In the genomic region with DNA sequence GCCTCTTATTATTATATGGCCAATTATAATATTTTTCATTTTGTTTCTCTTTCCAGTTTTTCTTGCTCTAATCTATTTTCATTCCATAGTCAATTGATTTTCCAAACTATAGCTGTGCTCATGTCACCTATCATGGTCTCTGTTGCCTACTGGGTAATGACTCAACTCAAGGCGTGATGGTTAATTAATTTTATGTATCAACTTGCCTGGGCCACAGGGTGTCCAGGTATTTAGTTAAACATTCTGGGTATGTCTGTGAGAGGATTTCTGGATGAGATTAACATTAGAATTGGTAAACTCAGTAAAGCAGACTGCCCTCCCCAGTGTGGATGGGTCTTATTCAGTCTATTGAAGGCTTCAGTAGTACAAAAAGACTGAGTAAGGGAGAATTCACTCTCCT, we compare ENCODE assay signal across 28 cellular contexts. TPM values are rescaled to one million over a fixed set of nuclear protein-coding genes. Genes with fewer than 3 reads are reported as not detected.
A peak's percentile ranks its signal among the peaks of the same experiment; 100 is the strongest.
DNase-seq lines count a peak whose midpoint lies in the region; ATAC-seq, FAIRE-seq and TF ChIP-seq lines count a peak whose summit lies in the region.
"Had no signal": no experiment of that assay in that cellular context is flagged by ENCODE, and none has a peak within 500 bp of the region (broad histone marks: within the 10 kb centered on the region; RNA-seq: fewer than 3 reads in every experiment).

No MANE protein-coding gene starts in this region.

- no peaks in the 10 kb centered on the region for H3K9me2 ChIP-seq in PC-9 (ENCODE audit: insufficient read depth)

- no peaks in the 10 kb centered on the region for H3K27me3 ChIP-seq in ACC112 (ENCODE audit: insufficient read depth, low read length)
- H3K27me3 ChIP-seq in PC-9 (ENCODE audit: insufficient read depth, low read depth), result no peaks in the 10 kb centered on the region
- no peaks in the 10 kb centered on the region for H3K27me3 ChIP-seq in pancreas
- H3K27me3 ChIP-seq: BLaER1 treated with 17β-estradiol and CSF1 and Interleukin-3, amounts not matched to agents 10 nM and 100 nM had no signal

- DNase-seq in PC-9, result no peak
- DNase-seq in epithelial cell of prostate (ENCODE audit: low read depth, low spot score), result no peak
- DNase-seq in pancreas, result no peak
- no peak for DNase-seq in NCI-H2081 treated with DMSO at 0.1 percent for 48 hours (lab: John Stamatoyannopoulos, UW)
- no peak for DNase-seq in midbrain (lab: John Stamatoyannopoulos, UW)
- DNase-seq: activated CD4-positive, alpha-beta T cell treated with anti-CD3 and anti-CD28 coated beads, Interleukin-2, amount 50 U/mL, for 1 hour; aorta; cerebellar nuclear complex; erythroblast; foreskin melanocyte; H9; immature natural killer cell; NCI-H1930; NCI-H2227 treated with DMSO at 0.1 percent for 48 hours; NCI-H774; stimulated activated CD4-positive, alpha-beta T cell treated with anti-CD3 and anti-CD28 coated beads, Interleukin-4, amount 100 ng/mL, for 24 hours; stimulated activated naive B cell treated with anti-CD40 and anti-IgM and Interleukin-4, amounts not matched to agents 10 μg/mL and 1 μg/mL and 100 μg/mL, for 72 hours; T-helper 9 cell had no signal

- CTCF ChIA-PET in PC-9 (lab: Charles Lee), result no interaction called here

- H3K4me1 ChIP-seq in ACC112 (ENCODE audit: control insufficient read depth, insufficient read depth, low read length, unreplicated experiment) (peaks cover 39% of the 10 kb centered on the region), PC-9 (replicated peaks; ENCODE audit: insufficient read depth) (peaks cover 46% of the 10 kb centered on the region), pancreas (peaks cover 5 to 19% (median 5%) of the 10 kb centered on the region in 3 donors)
- H3K4me1 ChIP-seq: prostate gland had no signal

- H3K79me2 ChIP-seq in ACC112 (ENCODE audit: control insufficient read depth, insufficient read depth, low read length, unreplicated experiment) (no peaks in the 10 kb centered on the region), PC-9 (ENCODE audit: low read depth) (peaks cover 56% of the 10 kb centered on the region)

- H3K36me3 ChIP-seq in ACC112 (ENCODE audit: insufficient read depth, low read length), result no peaks in the 10 kb centered on the region
- no peaks in the 10 kb centered on the region for H3K36me3 ChIP-seq in PC-9 (ENCODE audit: low read depth)
- no peaks in the 10 kb centered on the region for H3K36me3 ChIP-seq in pancreas
- H3K36me3 ChIP-seq: BLaER1 treated with 17β-estradiol and CSF1 and Interleukin-3, amounts not matched to agents 10 nM and 100 nM; prostate gland had no signal

- POLR2A ChIA-PET in PC-9 (lab: Charles Lee; ENCODE audit: unreplicated experiment), result no interaction called here

- no peaks in the 10 kb centered on the region; the same call in 1 of the 2 replicates for H4K20me1 ChIP-seq in PC-9 (ENCODE audit: insufficient read depth)
- H4K20me1 ChIP-seq: BLaER1 treated with 17β-estradiol and CSF1 and Interleukin-3, amounts not matched to agents 10 nM and 100 nM had no signal

- no peak for FAIRE-seq in pancreas (lab: Jason Lieb, UNC)
- FAIRE-seq: urothelium cell line had no signal

- WGBS in pancreas, 2 donors, result 76 to 80% methylated on average over 1 of the region's 1 CpG

- H3F3A ChIP-seq in PC-9 (ENCODE audit: insufficient read depth, low read depth), result peaks cover 22% of the 10 kb centered on the region

- H3K9me3 ChIP-seq in PC-9 (ENCODE audit: insufficient read depth, low read depth) (no peaks in the 10 kb centered on the region), pancreas (no peaks in the 10 kb centered on the region)
- H3K9me3 ChIP-seq: BLaER1 treated with 17β-estradiol and CSF1 and Interleukin-3, amounts not matched to agents 10 nM and 100 nM; prostate gland had no signal

- intact Hi-C loops in PC-9 (cut with micrococcal nuclease; ENCODE audit: unreplicated experiment), result no loop called here
- intact Hi-C loops in pancreas (cut with DNase I), result no loop called here

- H2AFZ ChIP-seq in ACC112 (ENCODE audit: low read length, unreplicated experiment) (no peak overlapping the region), PC-9 (no peak overlapping the region)

- peak in 3 of 4 donors; percentile 5 to 27 (median 23) for ATAC-seq in pancreas
- no peak for ATAC-seq in GM21576 (IDR thresholded peaks at IDR 0.05; ENCODE audit: unreplicated experiment)
- no peak for ATAC-seq in GM19452 (IDR thresholded peaks at IDR 0.05; ENCODE audit: unreplicated experiment)
- ATAC-seq: Right ventricle myocardium inferior; stimulated activated naive B cell treated with anti-CD40 and anti-IgM and Interleukin-4, amounts not matched to agents 10 μg/mL and 1 μg/mL and 100 μg/mL, for 72 hours had no signal

- peak overlapping the region; percentile 35 for H3K4me2 ChIP-seq in PC-9

- no TSS peak for BruUV-seq in PC-9 (replicated peaks; lab: Mats Ljungman, UMichigan)

- TF ChIP-seq CTCF in PC-9 (conservative IDR thresholded peaks at IDR 0.05) (no peak), pancreas (IDR thresholded peaks at IDR 0.05) (no peak)

- H3K4me3 ChIP-seq in ACC112 (ENCODE audit: low read depth, low read length) (no peak overlapping the region), PC-9 (no peak overlapping the region), pancreas (no peak overlapping the region)
- H3K4me3 ChIP-seq: BLaER1 treated with 17β-estradiol and CSF1 and Interleukin-3, amounts not matched to agents 10 nM and 100 nM; prostate gland had no signal

- peak overlapping the region; percentile 88 for H3K27ac ChIP-seq in ACC112 (ENCODE audit: low read depth, low read length)
- peak overlapping the region; percentile 92 for H3K27ac ChIP-seq in PC-9
- H3K27ac ChIP-seq in epithelial cell of prostate, result peak overlapping the region; percentile 88
- H3K27ac ChIP-seq in pancreas, result peak overlapping the region in 2 of 4 donors; percentile 57
- H3K27ac ChIP-seq: BLaER1 treated with 17β-estradiol and CSF1 and Interleukin-3, amounts not matched to agents 10 nM and 100 nM; prostate gland had no signal

RNA-seq across cellular contexts. Expression of a gene that starts 9.9 kb away (rescaled TPM):
- 33.7 and 35.5 TPM in 2 replicates for total RNA-seq in PC-9 (2021)
- 10 to 100 TPM; 12.1 to 24.2 (median 16.8) TPM for total RNA-seq in pancreas
- polyA plus RNA-seq in pancreas, result 1 to 10 TPM; 2.2 to 4.3 TPM
- total RNA-seq: activated T-helper 2 cell treated with anti-CD3 and anti-CD28 coated beads, Interferon-gamma antibody, Interleukin-2, Interleukin-4, amounts not matched to agents 10 μg/mL and 5 μg/mL and 100 μg/mL, durations not matched to agents 14 hours and 24 hours and 36 hours; neural crest cell had no signal
- polyA plus RNA-seq: AG04450, immature natural killer cell had no signal

Comparison
In these comparisons a context has a peak if more than half of its experiments do, and no peak if none do; other contexts are left out.
1. ATAC-seq: peak in pancreas (3 of 4); none in GM21576 (single experiment) and GM19452 (single experiment).